In the genomic region with DNA sequence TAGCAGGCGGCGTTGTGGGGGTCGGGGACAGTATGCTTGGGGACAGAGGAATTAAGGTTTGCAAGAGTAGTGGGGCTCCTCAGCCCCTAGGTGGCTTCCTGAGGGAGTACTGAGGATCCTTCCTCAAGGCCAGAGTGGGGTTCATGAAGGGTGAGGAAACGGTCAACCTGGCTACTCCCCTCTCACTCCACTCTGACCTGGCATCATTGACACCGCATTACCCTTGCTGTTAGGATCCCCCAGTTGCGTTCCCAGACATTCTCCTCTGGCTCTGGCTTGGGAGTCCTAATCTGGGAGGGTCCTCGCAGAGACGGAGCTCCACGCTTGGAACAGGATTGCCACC, we compare ENCODE assay signal across 8 cellular contexts. TPM values are rescaled to one million over a fixed set of nuclear protein-coding genes. Genes with fewer than 3 reads are reported as not detected.
DNase-seq lines count a peak whose midpoint lies in the region; ATAC-seq and FAIRE-seq lines count a peak whose summit lies in the region.

No MANE protein-coding gene starts in this region.

- ATAC-seq in T-helper 17 cell (no peak), GM21447 (IDR thresholded peaks at IDR 0.05; ENCODE audit: unreplicated experiment) (no peak)
- no peak for ATAC-seq in stimulated activated naive B cell treated with anti-CD40 and anti-IgM and Interleukin-4, amounts not matched to agents 10 μg/mL and 1 μg/mL and 100 μg/mL, for 72 hours (replicated peaks)

- H3K9me3 ChIP-seq in T-helper 17 cell (ENCODE audit: control insufficient read depth, low read length, poor library complexity, severe bottlenecking) (no peaks in the 10 kb centered on the region), iPS DF 6.9 (ENCODE audit: control insufficient read depth, insufficient read depth, low read length) (no peaks in the 10 kb centered on the region)

- H3K4me1 Mint-ChIP-seq in T-helper 2 cell treated with Interferon-gamma antibody and Interleukin-4, amounts not matched to agents 5 μg/mL and 100 μg/mL, for 36 hours (ENCODE audit: low read depth): peaks cover 10% of the 10 kb centered on the region
- peaks cover 25% of the 10 kb centered on the region for H3K4me1 Mint-ChIP-seq in T-helper 17 cell
- H3K4me1 Mint-ChIP-seq in stimulated activated naive B cell treated with anti-CD40 and anti-IgM and Interleukin-4, amounts not matched to agents 10 μg/mL and 1 μg/mL and 100 μg/mL, for 72 hours: peaks cover 20 to 39% of the 10 kb centered on the region in 2 donors

- no peaks in the 10 kb centered on the region for H3K9me3 Mint-ChIP-seq in T-helper 2 cell treated with Interferon-gamma antibody and Interleukin-4, amounts not matched to agents 5 μg/mL and 100 μg/mL, for 36 hours
- H3K9me3 Mint-ChIP-seq in stimulated activated naive B cell treated with anti-CD40 and anti-IgM and Interleukin-4, amounts not matched to agents 10 μg/mL and 1 μg/mL and 100 μg/mL, for 72 hours: no peaks in the 10 kb centered on the region

- no peaks in the 10 kb centered on the region for H3K36me3 ChIP-seq in iPS DF 6.9 (ENCODE audit: control insufficient read depth, insufficient read depth, low read length)

- peaks cover 4% of the 10 kb centered on the region for H3K4me1 ChIP-seq in iPS DF 6.9 (ENCODE audit: control insufficient read depth, insufficient read depth, low read length)

- WGBS in iPS DF 6.9 (ENCODE audit: insufficient coverage, insufficient read length): no CpG with 5 or more reads among the region's 9 CpGs

- H3K27ac ChIP-seq in iPS DF 6.9 (ENCODE audit: low read length): no peak overlapping the region

- DNase-seq in T-helper 2 cell treated with Interferon-gamma antibody and Interleukin-4, amounts not matched to agents 5 μg/mL and 100 μg/mL, for 36 hours (ENCODE audit: low spot score): no peak
- DNase-seq in T-helper 2 cell (no peak), T-helper 17 cell (no peak), iPS DF 6.9 (ENCODE audit: low read depth, low spot score) (no peak), anterior cingulate cortex (lab: John Stamatoyannopoulos, UW) (no peak), HTR-8/SVneo (ENCODE audit: insufficient read length, low spot score) (no peak)
- DNase-seq in stimulated activated naive B cell treated with anti-CD40 and anti-IgM and Interleukin-4, amounts not matched to agents 10 μg/mL and 1 μg/mL and 100 μg/mL, for 72 hours: no peak

- FAIRE-seq in HTR-8/SVneo (lab: Jason Lieb, UNC): no peak

- peaks cover 4% of the 10 kb centered on the region; the same call in 1 of the 2 replicates for H3K27me3 ChIP-seq in iPS DF 6.9 (ENCODE audit: control insufficient read depth, insufficient read depth, low read length)

- peaks cover 32% of the 10 kb centered on the region for H3K27me3 Mint-ChIP-seq in T-helper 2 cell treated with Interferon-gamma antibody and Interleukin-4, amounts not matched to agents 5 μg/mL and 100 μg/mL, for 36 hours (ENCODE audit: low read depth)
- H3K27me3 Mint-ChIP-seq in T-helper 17 cell: peaks cover 3% of the 10 kb centered on the region
- no peaks in the 10 kb centered on the region for H3K27me3 Mint-ChIP-seq in stimulated activated naive B cell treated with anti-CD40 and anti-IgM and Interleukin-4, amounts not matched to agents 10 μg/mL and 1 μg/mL and 100 μg/mL, for 72 hours

- peak overlapping the region; percentile 66; the same call in 1 of the 2 replicates for H3K4me3 ChIP-seq in iPS DF 6.9 (ENCODE audit: low read length)

- H3K36me3 Mint-ChIP-seq in T-helper 2 cell treated with Interferon-gamma antibody and Interleukin-4, amounts not matched to agents 5 μg/mL and 100 μg/mL, for 36 hours (ENCODE audit: low read depth): no peaks in the 10 kb centered on the region
- no peaks in the 10 kb centered on the region for H3K36me3 Mint-ChIP-seq in T-helper 17 cell (ENCODE audit: low read depth)
- no peaks in the 10 kb centered on the region for H3K36me3 Mint-ChIP-seq in stimulated activated naive B cell treated with anti-CD40 and anti-IgM and Interleukin-4, amounts not matched to agents 10 μg/mL and 1 μg/mL and 100 μg/mL, for 72 hours

- no peak overlapping the region for H3K27ac Mint-ChIP-seq in T-helper 2 cell treated with Interferon-gamma antibody and Interleukin-4, amounts not matched to agents 5 μg/mL and 100 μg/mL, for 36 hours
- H3K27ac Mint-ChIP-seq in T-helper 17 cell: no peak overlapping the region
- peak overlapping the region; percentile 9 for H3K27ac Mint-ChIP-seq in stimulated activated naive B cell treated with anti-CD40 and anti-IgM and Interleukin-4, amounts not matched to agents 10 μg/mL and 1 μg/mL and 100 μg/mL, for 72 hours

- peak overlapping the region; percentile 65 for H3K4me3 Mint-ChIP-seq in T-helper 2 cell treated with Interferon-gamma antibody and Interleukin-4, amounts not matched to agents 5 μg/mL and 100 μg/mL, for 36 hours
- H3K4me3 Mint-ChIP-seq in T-helper 17 cell: peak overlapping the region; percentile 95
- peak overlapping the region; percentile 75 to 98 for H3K4me3 Mint-ChIP-seq in stimulated activated naive B cell treated with anti-CD40 and anti-IgM and Interleukin-4, amounts not matched to agents 10 μg/mL and 1 μg/mL and 100 μg/mL, for 72 hours

RNA-seq across cellular contexts. Expression of a gene that starts 0.5 kb away (rescaled TPM):
- 10 to 100 TPM; 52.3 to 59.9 TPM for total RNA-seq in T-helper 17 cell

RNA-seq across cellular contexts. Expression of a gene that starts 30.2 kb away (rescaled TPM):
- not detected for total RNA-seq in T-helper 17 cell
